ENCODE assay signal across 8 cellular contexts in the genomic region with DNA sequence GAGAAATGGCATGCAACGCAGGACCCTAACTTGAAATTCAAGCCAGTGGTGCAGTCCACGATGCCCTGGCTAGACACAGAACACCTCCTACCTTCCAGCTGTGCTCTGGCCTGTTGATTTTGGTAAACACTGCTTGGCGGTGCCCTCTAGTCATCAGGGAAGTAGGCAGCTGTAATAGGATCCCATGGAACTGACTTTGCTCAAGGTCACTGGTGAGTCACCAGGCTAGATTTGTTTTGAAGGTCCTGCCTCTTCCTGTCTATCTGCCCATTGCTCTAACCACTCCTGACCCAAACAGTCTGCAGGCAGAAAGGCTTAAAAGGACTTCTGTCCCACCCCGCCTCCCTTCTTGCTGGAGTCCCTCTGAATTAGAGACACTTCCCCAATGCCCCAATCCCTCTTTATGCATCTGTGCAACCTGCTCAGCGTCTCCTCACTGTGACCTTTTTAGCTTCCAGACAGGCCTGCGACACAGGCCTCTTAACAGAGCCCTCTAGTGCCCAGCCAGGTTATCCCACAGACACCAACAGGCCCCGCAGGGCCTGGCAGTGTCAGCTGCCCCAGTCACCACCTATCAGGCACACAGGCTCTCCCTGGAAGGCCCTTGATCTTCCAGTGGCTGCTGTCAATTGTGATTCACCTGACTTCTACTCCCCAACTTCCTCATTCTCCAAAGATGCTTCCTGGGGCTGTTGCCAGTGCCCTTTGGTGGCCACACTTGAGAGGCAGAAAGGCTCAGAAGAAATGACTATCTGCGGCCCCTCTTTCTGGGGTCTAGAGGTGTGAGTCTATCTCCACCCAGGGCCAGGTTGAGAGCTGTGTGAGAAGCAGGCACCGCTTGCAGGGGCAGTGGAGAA. TPM values are rescaled to one million over a fixed set of nuclear protein-coding genes. Genes with fewer than 3 reads are reported as not detected.
A peak's percentile ranks its signal among the peaks of the same experiment; 100 is the strongest.
DNase-seq lines count a peak whose midpoint lies in the region; ATAC-seq and TF ChIP-seq lines count a peak whose summit lies in the region.

No MANE protein-coding gene starts in this region.

- H3K27ac Mint-ChIP-seq in activated CD8-positive, alpha-beta memory T cell treated with anti-CD3 and anti-CD28 coated beads, Interleukin-2, amount 10 ng/mL, durations not matched to agents 7 days and 5 days: peak overlapping the region; percentile 67
- H3K27ac Mint-ChIP-seq in chondrocyte (ENCODE audit: unreplicated experiment): peak overlapping the region; percentile 95
- H3K27ac Mint-ChIP-seq in stimulated activated memory B cell treated with anti-CD40 and anti-IgM and Interleukin-4, amounts not matched to agents 10 μg/mL and 1 μg/mL and 100 μg/mL, for 72 hours: peak overlapping the region; percentile 77

- TF ChIP-seq CTCF in chondrocyte (IDR thresholded peaks at IDR 0.05): peak; percentile 73
- peak; percentile 17 to 36 for TF ChIP-seq CTCF in left lung (IDR thresholded peaks at IDR 0.05)

- no peaks in the 10 kb centered on the region for H3K27me3 Mint-ChIP-seq in activated CD8-positive, alpha-beta memory T cell treated with anti-CD3 and anti-CD28 coated beads, Interleukin-2, amount 10 ng/mL, durations not matched to agents 7 days and 5 days
- no peaks in the 10 kb centered on the region for H3K27me3 Mint-ChIP-seq in chondrocyte (ENCODE audit: low read depth)
- H3K27me3 Mint-ChIP-seq in stimulated activated memory B cell treated with anti-CD40 and anti-IgM and Interleukin-4, amounts not matched to agents 10 μg/mL and 1 μg/mL and 100 μg/mL, for 72 hours: no peaks in the 10 kb centered on the region

- no peak for ATAC-seq in activated CD8-positive, alpha-beta memory T cell treated with anti-CD3 and anti-CD28 coated beads, Interleukin-2, amount 10 ng/mL, durations not matched to agents 7 days and 5 days
- ATAC-seq in SK-N-SH treated with all-trans-retinoic acid at 6 μM for 48 hours (peak; percentile 91), left lung (peak; percentile 79), HG03025 (IDR thresholded peaks at IDR 0.05; ENCODE audit: low FRiP score, unreplicated experiment) (no peak)
- peak; percentile 74 for ATAC-seq in stimulated activated memory B cell treated with anti-CD40 and anti-IgM and Interleukin-4, amounts not matched to agents 10 μg/mL and 1 μg/mL and 100 μg/mL, for 72 hours

- intact Hi-C loops in left lung (cut with DNase I): no loop called here

- H3K27me3 ChIP-seq in left lung: no peaks in the 10 kb centered on the region

- H3K9me3 ChIP-seq in left lung: no peaks in the 10 kb centered on the region

- no peak overlapping the region for H3K4me3 ChIP-seq in left lung

- in situ Hi-C loops in KBM-7 (cut with MboI; ENCODE audit: low pct_unique_long_range_greater_than_20kb, low sequenced_read_pairs): no loop called here

- no peaks in the 10 kb centered on the region for H3K9me3 Mint-ChIP-seq in activated CD8-positive, alpha-beta memory T cell treated with anti-CD3 and anti-CD28 coated beads, Interleukin-2, amount 10 ng/mL, durations not matched to agents 7 days and 5 days (ENCODE audit: low read depth)
- H3K9me3 Mint-ChIP-seq in chondrocyte (ENCODE audit: low read depth): no peaks in the 10 kb centered on the region
- no peaks in the 10 kb centered on the region for H3K9me3 Mint-ChIP-seq in stimulated activated memory B cell treated with anti-CD40 and anti-IgM and Interleukin-4, amounts not matched to agents 10 μg/mL and 1 μg/mL and 100 μg/mL, for 72 hours

- peaks cover 15% of the 10 kb centered on the region for H3K36me3 Mint-ChIP-seq in activated CD8-positive, alpha-beta memory T cell treated with anti-CD3 and anti-CD28 coated beads, Interleukin-2, amount 10 ng/mL, durations not matched to agents 7 days and 5 days
- no peaks in the 10 kb centered on the region for H3K36me3 Mint-ChIP-seq in chondrocyte (ENCODE audit: low read depth)
- peaks cover 18% of the 10 kb centered on the region for H3K36me3 Mint-ChIP-seq in stimulated activated memory B cell treated with anti-CD40 and anti-IgM and Interleukin-4, amounts not matched to agents 10 μg/mL and 1 μg/mL and 100 μg/mL, for 72 hours

- CTCF ChIA-PET in activated CD8-positive, alpha-beta memory T cell treated with anti-CD3 and anti-CD28 coated beads, Interleukin-2, amount 10 ng/mL, durations not matched to agents 7 days and 5 days (lab: Charles Lee): interaction anchor here (0.6 to 2.7 kb wide), 6 partner anchors 18 to 122 kb away, joined by 3 to 11 read pairs (median 3); partner anchors contain the start of gene ASTL

- DNase-seq in activated CD8-positive, alpha-beta memory T cell treated with anti-CD3 and anti-CD28 coated beads, Interleukin-2, amount 10 ng/mL, durations not matched to agents 7 days and 5 days: peak; percentile 54
- DNase-seq in activated CD8-positive, alpha-beta memory T cell treated with anti-CD3 and anti-CD28 coated beads, Interleukin-2, amount 50 U/mL, for 4 hours: no peak
- DNase-seq in KBM-7 (peak; percentile 88), chondrocyte (ENCODE audit: low spot score) (no peak), left lung (peak; percentile 62 to 82)

- H3K27ac ChIP-seq in left lung: peak overlapping the region; percentile 81 to 95

- H3K4me3 Mint-ChIP-seq in activated CD8-positive, alpha-beta memory T cell treated with anti-CD3 and anti-CD28 coated beads, Interleukin-2, amount 10 ng/mL, durations not matched to agents 7 days and 5 days: no peak overlapping the region
- peak overlapping the region; percentile 43 for H3K4me3 Mint-ChIP-seq in chondrocyte (ENCODE audit: unreplicated experiment)
- peak overlapping the region; percentile 30 for H3K4me3 Mint-ChIP-seq in stimulated activated memory B cell treated with anti-CD40 and anti-IgM and Interleukin-4, amounts not matched to agents 10 μg/mL and 1 μg/mL and 100 μg/mL, for 72 hours

- peaks cover 0 to 46% of the 10 kb centered on the region in 2 donors for H3K36me3 ChIP-seq in left lung

- peaks cover 51% of the 10 kb centered on the region for H3K4me1 Mint-ChIP-seq in activated CD8-positive, alpha-beta memory T cell treated with anti-CD3 and anti-CD28 coated beads, Interleukin-2, amount 10 ng/mL, durations not matched to agents 7 days and 5 days
- H3K4me1 Mint-ChIP-seq in chondrocyte (ENCODE audit: low read depth): peaks cover 62% of the 10 kb centered on the region
- peaks cover 78% of the 10 kb centered on the region for H3K4me1 Mint-ChIP-seq in stimulated activated memory B cell treated with anti-CD40 and anti-IgM and Interleukin-4, amounts not matched to agents 10 μg/mL and 1 μg/mL and 100 μg/mL, for 72 hours

- peaks cover 33 to 95% of the 10 kb centered on the region in 2 donors for H3K4me1 ChIP-seq in left lung

TF ChIP-seq in SK-N-SH treated with all-trans-retinoic acid at 6 μM for 48 hours, 23 proteins besides CTCF, POLR2A, EP300 and RAD21 (continues in another document):
- no peak for TF ChIP-seq ZFP3 (CRISPR knock-in tag; IDR thresholded peaks at IDR 0.05)
- TF ChIP-seq, protein P1, sequence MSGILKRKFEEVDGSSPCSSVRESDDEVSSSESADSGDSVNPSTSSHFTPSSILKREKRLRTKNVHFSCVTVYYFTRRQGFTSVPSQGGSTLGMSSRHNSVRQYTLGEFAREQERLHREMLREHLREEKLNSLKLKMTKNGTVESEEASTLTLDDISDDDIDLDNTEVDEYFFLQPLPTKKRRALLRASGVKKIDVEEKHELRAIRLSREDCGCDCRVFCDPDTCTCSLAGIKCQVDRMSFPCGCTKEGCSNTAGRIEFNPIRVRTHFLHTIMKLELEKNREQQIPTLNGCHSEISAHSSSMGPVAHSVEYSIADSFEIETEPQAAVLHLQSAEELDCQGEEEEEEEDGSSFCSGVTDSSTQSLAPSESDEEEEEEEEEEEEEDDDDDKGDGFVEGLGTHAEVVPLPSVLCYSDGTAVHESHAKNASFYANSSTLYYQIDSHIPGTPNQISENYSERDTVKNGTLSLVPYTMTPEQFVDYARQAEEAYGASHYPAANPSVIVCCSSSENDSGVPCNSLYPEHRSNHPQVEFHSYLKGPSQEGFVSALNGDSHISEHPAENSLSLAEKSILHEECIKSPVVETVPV (CRISPR knock-in tag; IDR thresholded peaks at IDR 0.05): no peak
- no peak for TF ChIP-seq TSHZ2 (CRISPR knock-in tag; IDR thresholded peaks at IDR 0.05)
- TF ChIP-seq ZNF565 (CRISPR knock-in tag; conservative IDR thresholded peaks at IDR 0.05; ENCODE audit: low read depth): no peak

RNA-seq across cellular contexts. Expression of gene TMEM127, which starts 5.2 kb away (rescaled TPM):
- total RNA-seq in activated CD8-positive, alpha-beta memory T cell treated with anti-CD3 and anti-CD28 coated beads, Interleukin-2, amount 10 ng/mL, durations not matched to agents 7 days and 5 days: 10 to 100 TPM; 32.7 to 36.9 TPM
- total RNA-seq in chondrocyte: 43.9 to 54.4 TPM (median 52.5 TPM) in 3 replicates
- total RNA-seq in left lung: 10 to 100 TPM; 66.1 to 79.9 TPM

RNA-seq across cellular contexts. Expression of gene CIAO1, which starts 5.4 kb away (rescaled TPM):
- total RNA-seq in activated CD8-positive, alpha-beta memory T cell treated with anti-CD3 and anti-CD28 coated beads, Interleukin-2, amount 10 ng/mL, durations not matched to agents 7 days and 5 days: 10 to 100 TPM; 67.0 to 76.8 TPM
- total RNA-seq in chondrocyte: 37.5 to 46.9 TPM (median 39.7 TPM) in 3 replicates
- total RNA-seq in left lung: 10 to 100 TPM; 59.8 to 69.1 TPM

RNA-seq across cellular contexts. Expression of gene SNRNP200, which starts 44.7 kb away (rescaled TPM):
- total RNA-seq in activated CD8-positive, alpha-beta memory T cell treated with anti-CD3 and anti-CD28 coated beads, Interleukin-2, amount 10 ng/mL, durations not matched to agents 7 days and 5 days: 100 to 1,000 TPM; 170 to 182 TPM
- total RNA-seq in chondrocyte: 77.8 to 101 TPM (median 82.6 TPM) in 3 replicates
- total RNA-seq in left lung: 10 to 100 TPM; 82.7 to 96.1 TPM

RNA-seq across cellular contexts. Expression of gene STARD7, which starts 52.0 kb away (rescaled TPM):
- 100 to 1,000 TPM; 131 to 180 TPM for total RNA-seq in activated CD8-positive, alpha-beta memory T cell treated with anti-CD3 and anti-CD28 coated beads, Interleukin-2, amount 10 ng/mL, durations not matched to agents 7 days and 5 days
- 61.0 to 81.8 TPM (median 66.1 TPM) in 3 replicates for total RNA-seq in chondrocyte
- 100 to 1,000 TPM; 132 to 142 TPM for total RNA-seq in left lung

Comparison
In these comparisons a context has a peak if more than half of its experiments do, and no peak if none do; other contexts are left out.
1. DNase-seq: peak in activated CD8-positive, alpha-beta memory T cell treated with anti-CD3 and anti-CD28 coated beads, Interleukin-2, amount 10 ng/mL, durations not matched to agents 7 days and 5 days (single experiment), KBM-7 (single experiment) and left lung (2 of 2); none in activated CD8-positive, alpha-beta memory T cell treated with anti-CD3 and anti-CD28 coated beads, Interleukin-2, amount 50 U/mL, for 4 hours (single experiment) and chondrocyte (single experiment).
2. ATAC-seq: peak in SK-N-SH treated with all-trans-retinoic acid at 6 μM for 48 hours (single experiment), left lung (single experiment) and stimulated activated memory B cell treated with anti-CD40 and anti-IgM and Interleukin-4, amounts not matched to agents 10 μg/mL and 1 μg/mL and 100 μg/mL, for 72 hours (single experiment); none in activated CD8-positive, alpha-beta memory T cell treated with anti-CD3 and anti-CD28 coated beads, Interleukin-2, amount 10 ng/mL, durations not matched to agents 7 days and 5 days (single experiment) and HG03025 (single experiment).
3. Peak in every context shown above with its lines, with median percentiles within 50 percentile points of each other: H3K27ac Mint-ChIP-seq.